ENCODE assay signal across 14 cellular contexts in the genomic region with DNA sequence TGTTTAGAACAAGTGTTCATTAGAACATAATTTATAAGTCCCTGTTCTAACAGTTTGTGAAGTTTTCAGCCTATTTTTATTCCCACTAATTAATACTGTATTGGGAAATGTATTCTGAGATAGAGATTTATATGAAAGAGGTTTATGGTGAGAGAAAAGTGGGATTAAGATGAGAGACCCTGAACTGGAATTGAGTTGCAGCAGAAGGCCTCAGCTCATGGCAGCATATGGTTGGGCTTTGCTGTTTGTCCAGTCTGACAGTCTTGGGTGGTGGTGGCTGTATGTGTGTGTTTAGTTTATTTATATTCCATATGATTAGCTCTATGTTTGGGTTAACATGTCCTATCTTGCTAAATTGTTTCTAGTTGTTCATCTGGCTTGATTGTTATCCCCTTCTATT.
A peak's percentile ranks its signal among the peaks of the same experiment; 100 is the strongest.
DNase-seq lines count a peak whose midpoint lies in the region; ATAC-seq and TF ChIP-seq lines count a peak whose summit lies in the region.
"Had no signal": no experiment of that assay in that cellular context is flagged by ENCODE, and none has a peak within 500 bp of the region (broad histone marks: within the 10 kb centered on the region; RNA-seq: fewer than 3 reads in every experiment).

No MANE protein-coding gene starts in this region.

- DNase-seq in NCI-H526 (lab: John Stamatoyannopoulos, UW) (peak; percentile 33 to 44), NCI-H526 treated with DMSO at 0.1 percent for 48 hours (lab: John Stamatoyannopoulos, UW) (no peak), NCI-H1417 treated with DMSO at 0.1 percent for 48 hours (lab: John Stamatoyannopoulos, UW) (peak; percentile 29), NCI-H69 (lab: John Stamatoyannopoulos, UW) (peak; percentile 83), foreskin keratinocyte (peak; percentile 24 to 47), upper lobe of right lung (no peak), iPS-NIHi7 (ENCODE audit: extremely low spot score) (no peak)
- DNase-seq: C1 segment of cervical spinal cord, NCI-H1694 treated with DMSO at 0.1 percent for 48 hours, NCI-H446 treated with DMSO at 0.1 percent for 48 hours, PC-3 had no signal

- no peak overlapping the region for H3K4me3 ChIP-seq in upper lobe of right lung
- H3K4me3 ChIP-seq: SJSA1 had no signal

- H3K27ac ChIP-seq in foreskin keratinocyte (no peak overlapping the region), upper lobe of right lung (no peak overlapping the region)
- H3K27ac ChIP-seq: RWPE1, SJSA1 had no signal

- H3K9me3 ChIP-seq in upper lobe of right lung, result no peaks in the 10 kb centered on the region
- H3K9me3 ChIP-seq: SJSA1 had no signal

- TF ChIP-seq CTCF in foreskin keratinocyte (conservative IDR thresholded peaks at IDR 0.05) (no peak), upper lobe of right lung (IDR thresholded peaks at IDR 0.05) (no peak)

- no peaks in the 10 kb centered on the region for H3K36me3 ChIP-seq in upper lobe of right lung
- H3K36me3 ChIP-seq: SJSA1 had no signal

- H3K27me3 ChIP-seq in foreskin keratinocyte (no peaks in the 10 kb centered on the region), upper lobe of right lung (no peaks in the 10 kb centered on the region)
- H3K27me3 ChIP-seq: SJSA1 had no signal

- intact Hi-C loops in upper lobe of right lung (cut with DNase I), result no loop called here

- H3K4me1 ChIP-seq in foreskin keratinocyte, result no peaks in the 10 kb centered on the region
- H3K4me1 ChIP-seq in upper lobe of right lung, result no peaks in the 10 kb centered on the region
- H3K4me1 ChIP-seq: SJSA1 had no signal

- ATAC-seq in foreskin keratinocyte, result peak; percentile 26
- ATAC-seq in upper lobe of right lung, result no peak
- ATAC-seq in GM19455 (IDR thresholded peaks at IDR 0.05; ENCODE audit: unreplicated experiment), result no peak
- ATAC-seq: PC-3 had no signal

Comparison
In these comparisons a context has a peak if more than half of its experiments do, and no peak if none do; other contexts are left out.
1. DNase-seq: peak in NCI-H526 (2 of 2), NCI-H1417 treated with DMSO at 0.1 percent for 48 hours (single experiment), NCI-H69 (single experiment) and foreskin keratinocyte (2 of 2); none in NCI-H526 treated with DMSO at 0.1 percent for 48 hours (single experiment), upper lobe of right lung (single experiment) and iPS-NIHi7 (single experiment).